Comparison of ENCODE assay signal across 24 cellular contexts in genomic region chr21:41465176-41465781, GRCh38. TPM values are rescaled to one million over a fixed set of nuclear protein-coding genes. Genes with fewer than 3 reads are reported as not detected.
A peak's percentile ranks its signal among the peaks of the same experiment; 100 is the strongest.
DNase-seq lines count a peak whose midpoint lies in the region; ATAC-seq, FAIRE-seq and TF ChIP-seq lines count a peak whose summit lies in the region.
"Had no signal": no experiment of that assay in that cellular context is flagged by ENCODE, and none has a peak within 500 bp of the region (broad histone marks: within the 10 kb centered on the region; RNA-seq: fewer than 3 reads in every experiment).

No MANE protein-coding gene starts in this region.

- TF ChIP-seq POLR2A in thyroid gland (IDR thresholded peaks at IDR 0.05): no peak

- H3K36me3 ChIP-seq in kidney (ENCODE audit: control insufficient read depth in 1 of 2, insufficient read depth in 2 of 2, low read length in 2 of 2) (peaks cover 4 to 10% of the 10 kb centered on the region in 2 donors), thyroid gland (peaks cover 0 to 15% of the 10 kb centered on the region in 2 donors), mucosa of descending colon (ENCODE audit: low read depth) (no peaks in the 10 kb centered on the region)
- H3K36me3 ChIP-seq: SJSA1 had no signal

- intact Hi-C loops in kidney (cut with DNase I) (no loop called here), thyroid gland (cut with DNase I) (no loop called here), mucosa of descending colon (cut with DNase I, micrococcal nuclease) (no loop called here)

- ATAC-seq in mucosa of descending colon (no peak), GM18870 (IDR thresholded peaks at IDR 0.05; ENCODE audit: unreplicated experiment) (no peak)
- ATAC-seq: Right ventricle myocardium inferior had no signal

- H3K9me3 ChIP-seq in kidney (ENCODE audit: control insufficient read depth in 1 of 2, low read length in 2 of 2) (no peaks in the 10 kb centered on the region), thyroid gland (no peaks in the 10 kb centered on the region), mucosa of descending colon (no peaks in the 10 kb centered on the region)

- no peaks in the 10 kb centered on the region for H3K27me3 ChIP-seq in thyroid gland
- H3K27me3 ChIP-seq: SJSA1 had no signal

- DNase-seq in activated effector memory CD4-positive, alpha-beta T cell treated with anti-CD3 and anti-CD28 coated beads, Interleukin-2, amount 50 U/mL, for 16 hours: peak; percentile 61
- no peak for DNase-seq in activated effector memory CD4-positive, alpha-beta T cell treated with Interleukin-2 at 50 U/mL for 16 hours
- DNase-seq in MV-4-11 (lab: John Stamatoyannopoulos, UW): peak; percentile 11
- peak; percentile 63 for DNase-seq in kidney
- DNase-seq in thyroid gland: no peak
- DNase-seq in mucosa of descending colon: no peak
- no peak for DNase-seq in hippocampal formation (lab: John Stamatoyannopoulos, UW)
- DNase-seq: AML-193, GM23248, H9, KG1, NCI-H1092 treated with DMSO at 0.1 percent for 48 hours, NCI-H1436 treated with DMSO at 0.1 percent for 48 hours, NCI-H1930, NCI-H2227 treated with DMSO at 0.1 percent for 48 hours, NCI-H510A, SW 1271 had no signal

- H3K9ac ChIP-seq in kidney (ENCODE audit: low read length in 2 of 2): no peak overlapping the region
- H3K9ac ChIP-seq: GM23248 had no signal

- no peak for FAIRE-seq in kidney (lab: Jason Lieb, UNC)
- FAIRE-seq: RCC 7860 had no signal

- H3K4me1 ChIP-seq in kidney (ENCODE audit: control insufficient read depth in 1 of 2, insufficient read depth in 1 of 2, low read depth in 1 of 2, low read length in 2 of 2): peaks cover 10 to 17% of the 10 kb centered on the region in 2 donors
- H3K4me1 ChIP-seq in thyroid gland: peaks cover 45 to 50% of the 10 kb centered on the region in 2 donors
- no peaks in the 10 kb centered on the region for H3K4me1 ChIP-seq in mucosa of descending colon (ENCODE audit: low read depth)

- WGBS in thyroid gland, 2 donors: 87 to 90% methylated on average over 4 of the region's 4 CpGs

- no peak overlapping the region for H3K4me3 ChIP-seq in kidney (ENCODE audit: low read length in 2 of 2)
- no peak overlapping the region for H3K4me3 ChIP-seq in thyroid gland (replicated peaks in 1 of 3)
- no peak overlapping the region for H3K4me3 ChIP-seq in mucosa of descending colon
- H3K4me3 ChIP-seq: GM23248, SJSA1 had no signal

- TF ChIP-seq CTCF in kidney (IDR thresholded peaks at IDR 0.05; ENCODE audit: borderline replicate concordance, extremely low read depth, insufficient read depth): no peak
- no peak for TF ChIP-seq CTCF in thyroid gland (IDR thresholded peaks at IDR 0.05)
- TF ChIP-seq CTCF in mucosa of descending colon (IDR thresholded peaks at IDR 0.05): no peak

- no peak overlapping the region for H3K27ac ChIP-seq in kidney (ENCODE audit: low read depth in 2 of 2, low read length in 2 of 2)
- H3K27ac ChIP-seq in thyroid gland: peak overlapping the region; percentile 75 to 92 (median 80)
- H3K27ac ChIP-seq: C4-2B, GM23248 had no signal

RNA-seq across cellular contexts. Expression of gene MX1, which starts 39.2 kb away (rescaled TPM):
- total RNA-seq in kidney (47.4 TPM), thyroid gland (10 to 100 TPM; 35.4 to 62.6 (median 51.5) TPM), mucosa of descending colon (10 to 100 TPM; 30.7 to 78.5 (median 31.2) TPM)
- 22.9 TPM for polyA plus RNA-seq in kidney (ENCODE audit: insufficient read depth, low read depth, low replicate concordance)

RNA-seq across cellular contexts. Expression of gene TMPRSS2, which starts 42.7 kb away (rescaled TPM):
- total RNA-seq in kidney (32.8 TPM), thyroid gland (10 to 100 TPM; 14.2 to 47.3 (median 15.6) TPM), mucosa of descending colon (100 to 1,000 TPM; 283 to 624 (median 566) TPM)
- polyA plus RNA-seq in kidney (ENCODE audit: insufficient read depth, low read depth, low replicate concordance): 55.0 TPM
- total RNA-seq: A172, GM23248, Right ventricle myocardium inferior, SJSA1 had no signal
- polyA plus RNA-seq: AG04450, GM23248 had no signal

Comparison
In these comparisons a context has a peak if more than half of its experiments do, and no peak if none do; other contexts are left out.
1. DNase-seq: peak in activated effector memory CD4-positive, alpha-beta T cell treated with anti-CD3 and anti-CD28 coated beads, Interleukin-2, amount 50 U/mL, for 16 hours (single experiment), MV-4-11 (single experiment) and kidney (single experiment); none in activated effector memory CD4-positive, alpha-beta T cell treated with Interleukin-2 at 50 U/mL for 16 hours (single experiment), thyroid gland (0 of 2), mucosa of descending colon (0 of 3) and hippocampal formation (0 of 2).
2. H3K27ac ChIP-seq: peak in thyroid gland (3 of 3); none in kidney (0 of 2).